Comparison of ENCODE assay signal across 14 cellular contexts in the genomic region with DNA sequence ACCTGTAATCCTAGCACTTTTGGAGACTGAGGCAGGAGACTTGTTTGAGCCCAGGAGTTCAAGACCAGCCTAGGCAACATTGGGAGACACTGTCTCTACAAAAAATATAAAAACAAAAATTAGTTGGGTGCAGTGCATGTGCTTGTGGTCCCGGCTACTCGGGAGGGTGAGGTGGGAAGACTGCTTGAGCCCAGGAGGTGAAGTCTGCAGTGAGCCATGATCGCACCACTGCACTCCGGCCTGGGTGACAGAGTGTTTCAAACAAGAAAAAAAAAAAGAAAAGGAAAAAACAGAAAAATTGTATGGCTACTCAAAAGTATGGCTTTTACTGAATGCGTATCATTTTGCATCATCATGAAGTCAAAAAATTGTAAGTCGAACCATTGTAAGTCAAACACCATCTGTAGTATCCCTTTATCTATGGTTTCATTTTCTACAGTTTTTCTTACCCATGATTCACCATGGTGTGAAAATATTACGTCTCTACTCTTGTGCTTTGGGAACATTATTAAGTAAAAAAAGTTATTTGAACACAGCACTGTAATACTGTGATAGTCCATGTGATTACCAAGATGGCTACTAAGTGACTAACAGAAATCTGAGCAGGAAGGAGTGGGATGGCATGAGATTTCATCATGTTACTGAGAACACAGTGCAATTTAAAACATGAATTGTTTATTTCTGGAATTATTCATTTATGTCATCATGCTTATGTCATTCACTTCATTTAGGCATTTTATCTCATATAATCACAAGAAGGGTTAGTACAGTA. TPM values are rescaled to one million over a fixed set of nuclear protein-coding genes. Genes with fewer than 3 reads are reported as not detected.
DNase-seq lines count a peak whose midpoint lies in the region; ATAC-seq, FAIRE-seq and TF ChIP-seq lines count a peak whose summit lies in the region.
"Had no signal": no experiment of that assay in that cellular context is flagged by ENCODE, and none has a peak within 500 bp of the region (broad histone marks: within the 10 kb centered on the region; RNA-seq: fewer than 3 reads in every experiment).

No MANE protein-coding gene starts in this region.

- no peak for DNase-seq in GM18507 (ENCODE audit: extremely low spot score, insufficient read length, low read depth)
- no peak for DNase-seq in activated naive CD8-positive, alpha-beta T cell treated with anti-CD3 and anti-CD28 coated beads, Interleukin-2, amount 50 U/mL, for 24 hours
- DNase-seq in keratinocyte (ENCODE audit: low read depth, low spot score), result no peak
- DNase-seq in 8988T, result no peak
- no peak for DNase-seq in HPDE6-E6E7 (ENCODE audit: extremely low spot score)
- DNase-seq in GM13976 (ENCODE audit: low spot score), result no peak
- DNase-seq: activated CD8-positive, alpha-beta memory T cell treated with anti-CD3 and anti-CD28 coated beads for 24 hours; CD8-positive, alpha-beta memory T cell; NCI-H1092; NK-92 treated with Interleukin-12 subunit alpha and Interleukin-12 subunit beta, amount 100 ng/mL, for 24 hours; SW 1271; thyroid gland had no signal

- dilution Hi-C loops in keratinocyte (cut with MboI; ENCODE audit: extremely low pct_ligation_motif_present, low sequenced_read_pairs), result no loop called here

- H3K79me2 ChIP-seq in ACC112 (ENCODE audit: control insufficient read depth, insufficient read depth, low read length, unreplicated experiment) (no peaks in the 10 kb centered on the region), keratinocyte (ENCODE audit: control insufficient read depth, insufficient read depth, low read length) (no peaks in the 10 kb centered on the region)

- H3K4me3 Mint-ChIP-seq in activated naive CD8-positive, alpha-beta T cell treated with anti-CD3 and anti-CD28 coated beads, Interleukin-2, amount 50 U/mL, for 24 hours, result no peak overlapping the region
- H3K4me3 Mint-ChIP-seq: CD8-positive, alpha-beta memory T cell had no signal

- peak; percentile 65 for ATAC-seq in activated naive CD8-positive, alpha-beta T cell treated with anti-CD3 and anti-CD28 coated beads, Interleukin-2, amount 50 U/mL, for 24 hours
- no peak for ATAC-seq in HG03196 (IDR thresholded peaks at IDR 0.05; ENCODE audit: unreplicated experiment)

- H3K27me3 ChIP-seq in ACC112 (ENCODE audit: insufficient read depth, low read length) (no peaks in the 10 kb centered on the region), keratinocyte (ENCODE audit: control insufficient read depth, extremely low read depth, insufficient read depth, low read length) (no peaks in the 10 kb centered on the region)
- H3K27me3 ChIP-seq: thyroid gland had no signal

- peaks cover 34% of the 10 kb centered on the region for H3K4me1 Mint-ChIP-seq in activated naive CD8-positive, alpha-beta T cell treated with anti-CD3 and anti-CD28 coated beads, Interleukin-2, amount 50 U/mL, for 24 hours

- no peaks in the 10 kb centered on the region for H3K9me1 ChIP-seq in keratinocyte (ENCODE audit: control insufficient read depth, extremely low read depth, insufficient read depth, low read length)

- in situ Hi-C loops in GM13976 (cut with MboI; ENCODE audit: low sequenced_read_pairs, unreplicated experiment), result no loop called here

- no peaks in the 10 kb centered on the region for H3K27me3 Mint-ChIP-seq in activated naive CD8-positive, alpha-beta T cell treated with anti-CD3 and anti-CD28 coated beads, Interleukin-2, amount 50 U/mL, for 24 hours
- H3K27me3 Mint-ChIP-seq: CD8-positive, alpha-beta memory T cell had no signal

- H3K4me2 ChIP-seq in keratinocyte (ENCODE audit: control insufficient read depth, extremely low read depth, insufficient read depth, low read depth, low read length), result no peak overlapping the region

- H3K36me3 ChIP-seq in ACC112 (ENCODE audit: insufficient read depth, low read length) (peaks cover 9% of the 10 kb centered on the region), keratinocyte (ENCODE audit: control insufficient read depth in 2 of 2, extremely low read depth in 1 of 2, insufficient read depth in 2 of 2, low read length in 2 of 2) (no peaks in the 10 kb centered on the region)
- H3K36me3 ChIP-seq: thyroid gland had no signal

- no peak overlapping the region for H3K4me3 ChIP-seq in ACC112 (ENCODE audit: low read depth, low read length)
- H3K4me3 ChIP-seq in keratinocyte (ENCODE audit: control insufficient read depth in 2 of 3, extremely low read depth in 1 of 3, insufficient read depth in 2 of 3, low read depth in 1 of 3, low read length in 3 of 3), result no peak overlapping the region
- H3K4me3 ChIP-seq: thyroid gland had no signal

- H3K9me3 Mint-ChIP-seq in activated naive CD8-positive, alpha-beta T cell treated with anti-CD3 and anti-CD28 coated beads, Interleukin-2, amount 50 U/mL, for 24 hours, result peaks cover 5% of the 10 kb centered on the region

- H3K9ac ChIP-seq in keratinocyte (ENCODE audit: control insufficient read depth, extremely low read depth, insufficient read depth, low read length), result no peak overlapping the region

- no peaks in the 10 kb centered on the region for H4K20me1 ChIP-seq in keratinocyte (ENCODE audit: control insufficient read depth, extremely low read depth, insufficient read depth, low read length)

- peaks cover 5% of the 10 kb centered on the region for H3K36me3 Mint-ChIP-seq in activated naive CD8-positive, alpha-beta T cell treated with anti-CD3 and anti-CD28 coated beads, Interleukin-2, amount 50 U/mL, for 24 hours (ENCODE audit: low read depth)

- peak overlapping the region; percentile 63 for H3K27ac ChIP-seq in ACC112 (ENCODE audit: low read depth, low read length)
- H3K27ac ChIP-seq in keratinocyte (ENCODE audit: control insufficient read depth, insufficient read depth, low read length), result peak overlapping the region; percentile 5
- H3K27ac ChIP-seq: thyroid gland had no signal

- H2AFZ ChIP-seq in ACC112 (ENCODE audit: low read length, unreplicated experiment) (no peak overlapping the region), keratinocyte (ENCODE audit: control insufficient read depth, low read length) (no peak overlapping the region)

- peak overlapping the region; percentile 19 for H3K27ac Mint-ChIP-seq in activated naive CD8-positive, alpha-beta T cell treated with anti-CD3 and anti-CD28 coated beads, Interleukin-2, amount 50 U/mL, for 24 hours
- H3K27ac Mint-ChIP-seq: CD8-positive, alpha-beta memory T cell had no signal

- FAIRE-seq in GM18507 (lab: Jason Lieb, UNC) (peak; percentile 26), keratinocyte (lab: Jason Lieb, UNC) (no peak)

- H3K4me1 ChIP-seq in ACC112 (ENCODE audit: control insufficient read depth, insufficient read depth, low read length, unreplicated experiment), result peaks cover 15% of the 10 kb centered on the region
- no peaks in the 10 kb centered on the region for H3K4me1 ChIP-seq in keratinocyte (ENCODE audit: control insufficient read depth, extremely low read depth, insufficient read depth, low read length)
- H3K4me1 ChIP-seq: thyroid gland had no signal

- H3K9me3 ChIP-seq in keratinocyte (ENCODE audit: control insufficient read depth, low read depth, low read length), result no peaks in the 10 kb centered on the region
- H3K9me3 ChIP-seq: thyroid gland had no signal

- TF ChIP-seq CTCF in keratinocyte (optimal IDR thresholded peaks at IDR 0.05 in 1 of 3, IDR thresholded peaks at IDR 0.05 in 1 of 3, conservative IDR thresholded peaks at IDR 0.05 in 1 of 3; ENCODE audit: extremely low read depth in 1 of 3, insufficient read depth in 2 of 3, low read length in 3 of 3) (no peak), GM13976 (IDR thresholded peaks at IDR 0.05; ENCODE audit: borderline replicate concordance, control extremely low read depth, extremely low read depth, insufficient read depth, missing control alignments) (no peak)

RNA-seq across cellular contexts. Expression of a gene that starts 26.5 kb away (rescaled TPM):
- polyA plus RNA-seq in keratinocyte, result 9.3 to 10.7 TPM (median 10.2 TPM) in 3 replicates
- 16.5 TPM for polyA plus RNA-seq in keratinocyte (2011; ENCODE audit: low read depth)
- 5.9 and 6.9 TPM in 2 replicates for polyA plus RNA-seq in keratinocyte (2011; cell fraction: cytosol; rRNA removed)
- polyA plus RNA-seq in keratinocyte (2011; cell fraction: nucleus; rRNA removed), result 32.6 and 37.8 TPM in 2 replicates
- polyA plus RNA-seq in keratinocyte (2012; ENCODE audit: low replicate concordance), result 12.5 and 17.4 TPM in 2 replicates
- 5.2 to 16.3 TPM (median 15.8 TPM) in 3 replicates for polyA minus RNA-seq in keratinocyte
- 11.5 TPM for polyA minus RNA-seq in keratinocyte (2011; cell fraction: cytosol; rRNA and poly(A)+ RNA removed)
- 30.7 and 39.0 TPM in 2 replicates for polyA minus RNA-seq in keratinocyte (2011; cell fraction: nucleus; rRNA and poly(A)+ RNA removed)

RNA-seq across cellular contexts. Expression of a gene that starts 40.1 kb away (rescaled TPM):
- polyA plus RNA-seq in keratinocyte, result 355 to 567 TPM (median 388 TPM) in 3 replicates
- 180 TPM for polyA plus RNA-seq in keratinocyte (2011; ENCODE audit: low read depth)
- polyA plus RNA-seq in keratinocyte (2011; cell fraction: cytosol; rRNA removed), result 409 and 668 TPM in 2 replicates
- 330 and 429 TPM in 2 replicates for polyA plus RNA-seq in keratinocyte (2011; cell fraction: nucleus; rRNA removed)
- 346 and 465 TPM in 2 replicates for polyA plus RNA-seq in keratinocyte (2012; ENCODE audit: low replicate concordance)
- 218 to 413 TPM (median 290 TPM) in 3 replicates for polyA minus RNA-seq in keratinocyte
- 315 TPM for polyA minus RNA-seq in keratinocyte (2011; cell fraction: cytosol; rRNA and poly(A)+ RNA removed)
- 122 and 167 TPM in 2 replicates for polyA minus RNA-seq in keratinocyte (2011; cell fraction: nucleus; rRNA and poly(A)+ RNA removed)
